ENCODE assay signal across 14 cellular contexts in genomic region chr1:229025576-229025975, GRCh38.
"Had no signal": no experiment of that assay in that cellular context is flagged by ENCODE, and none has a peak within 500 bp of the region (broad histone marks: within the 10 kb centered on the region; RNA-seq: fewer than 3 reads in every experiment).

No MANE protein-coding gene starts in this region.

- H3K9me3 ChIP-seq: ascending aorta, pancreas had no signal

- H3K36me3 ChIP-seq: ascending aorta, pancreas had no signal

- ATAC-seq: activated CD8-positive, alpha-beta T cell treated with anti-CD3 and anti-CD28 coated beads, Interleukin-2, amount 10 ng/mL, durations not matched to agents 7 days and 5 days; activated naive CD8-positive, alpha-beta T cell treated with anti-CD3 and anti-CD28 coated beads, Interleukin-2, amount 50 U/mL, for 24 hours; pancreas; stimulated activated naive CD8-positive, alpha-beta T cell treated with anti-CD3 and anti-CD28 coated beads, Interleukin-15, amount 100 ng/mL, for 72 hours had no signal

- H3K4me3 ChIP-seq: ascending aorta, pancreas had no signal

- H3K4me1 ChIP-seq: ascending aorta had no signal

- DNase-seq: activated CD4-positive, alpha-beta T cell treated with anti-CD3 and anti-CD28 coated beads for 48 hours; activated CD8-positive, alpha-beta T cell treated with anti-CD3 and anti-CD28 coated beads, Interleukin-2, amount 10 ng/mL, durations not matched to agents 7 days and 5 days; activated naive CD4-positive, alpha-beta T cell treated with Interleukin-2 at 50 U/mL for 16 hours; activated naive CD8-positive, alpha-beta T cell treated with anti-CD3 and anti-CD28 coated beads, Interleukin-2, amount 50 U/mL, for 24 hours; foreskin melanocyte; head of caudate nucleus; pancreas; stimulated activated CD4-positive, alpha-beta T cell treated with anti-CD3 and anti-CD28 coated beads, Interleukin-4, amount 100 ng/mL, for 1 hour; stimulated activated naive CD8-positive, alpha-beta T cell treated with anti-CD3 and anti-CD28 coated beads, Interleukin-15, amount 100 ng/mL, for 72 hours had no signal

- FAIRE-seq: bronchial epithelial cell, endothelial cell of umbilical vein, islet of Langerhans, pancreas, urothelium cell line had no signal

- H3K27ac ChIP-seq: ascending aorta, pancreas had no signal

- H3K27me3 ChIP-seq: ascending aorta, pancreas had no signal
